ENCODE assay signal across 26 cellular contexts in the genomic region with DNA sequence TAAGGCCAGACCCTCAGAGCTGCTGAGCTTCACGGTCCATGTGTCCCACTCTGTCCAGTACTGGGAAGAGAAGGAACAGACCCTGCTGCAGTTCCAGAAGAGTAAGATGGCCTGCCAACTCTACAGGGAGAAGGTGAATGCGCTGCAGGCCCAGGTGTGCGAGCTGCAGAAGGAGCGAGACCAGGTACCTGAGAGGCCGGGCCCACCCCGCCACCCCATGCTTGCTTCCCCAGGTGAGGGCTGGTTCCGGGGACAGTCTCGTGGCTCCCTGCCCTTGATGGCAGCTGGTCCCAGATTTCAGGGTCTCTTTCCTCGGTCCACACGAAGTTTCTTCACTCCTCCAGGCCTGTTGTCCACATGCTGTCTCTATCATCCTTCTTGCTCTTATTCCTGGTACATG. TPM values are rescaled to one million over a fixed set of nuclear protein-coding genes. Genes with fewer than 3 reads are reported as not detected.
"Had no signal": no experiment of that assay in that cellular context is flagged by ENCODE, and none has a peak within 500 bp of the region (broad histone marks: within the 10 kb centered on the region; RNA-seq: fewer than 3 reads in every experiment).

No MANE protein-coding gene starts in this region.

- H3K4me1 Mint-ChIP-seq: naive B cell had no signal

- H3K4me3 Mint-ChIP-seq: dendritic cell treated with granulocyte-macrophage colony-stimulating factor and Interleukin-4, amounts not matched to agents 40 ng/mL and 50 ng/mL, for 4 days; effector memory CD8-positive, alpha-beta T cell; endodermal cell; mesothelial cell of epicardium; naive B cell had no signal

- H3K4me3 ChIP-seq: colonic mucosa, gastrocnemius medialis, heart right ventricle, left lung, lower lobe of right lung, mucosa of descending colon had no signal

- H3K27ac Mint-ChIP-seq: dendritic cell treated with granulocyte-macrophage colony-stimulating factor and Interleukin-4, amounts not matched to agents 40 ng/mL and 50 ng/mL, for 4 days; effector memory CD8-positive, alpha-beta T cell; endodermal cell; mesothelial cell of epicardium; naive B cell had no signal

- H3K36me3 Mint-ChIP-seq: mesothelial cell of epicardium had no signal

- H3K4me1 ChIP-seq: colonic mucosa had no signal

- H3K27me3 ChIP-seq: colonic mucosa had no signal

- H3K9me3 ChIP-seq: colonic mucosa, esophagus squamous epithelium, gastrocnemius medialis, heart right ventricle, left lung, lower lobe of right lung, mucosa of descending colon had no signal

- H3K27ac ChIP-seq: colonic mucosa, epithelial cell of prostate, gastrocnemius medialis, left lung, lower lobe of right lung had no signal

- DNase-seq: colonic mucosa; cortex of kidney; effector CD8-positive, alpha-beta T cell; effector memory CD8-positive, alpha-beta T cell; erythroblast; esophagus squamous epithelium; foreskin fibroblast; foreskin melanocyte; gastrocnemius medialis; glutamatergic neuron; head of caudate nucleus; heart right ventricle; hippocampal formation; left cardiac atrium; left lung; left ventricle myocardium superior; lower lobe of right lung; mesenchymal stem cell; mucosa of descending colon; naive B cell had no signal

- H3K36me3 ChIP-seq: colonic mucosa, gastrocnemius medialis, heart right ventricle, left lung, lower lobe of right lung had no signal

- H3K9me3 Mint-ChIP-seq: dendritic cell treated with granulocyte-macrophage colony-stimulating factor and Interleukin-4, amounts not matched to agents 40 ng/mL and 50 ng/mL, for 4 days; effector memory CD8-positive, alpha-beta T cell; endodermal cell; mesothelial cell of epicardium; naive B cell had no signal

RNA-seq across cellular contexts. Expression of gene CARD14, which starts 20.9 kb away (rescaled TPM):
- total RNA-seq: gastrocnemius medialis, kidney epithelial cell, left cardiac atrium, left ventricle myocardium superior, mesenteric fat pad had no signal
